20 cellular contexts compared by ENCODE assay signal in the genomic region with DNA sequence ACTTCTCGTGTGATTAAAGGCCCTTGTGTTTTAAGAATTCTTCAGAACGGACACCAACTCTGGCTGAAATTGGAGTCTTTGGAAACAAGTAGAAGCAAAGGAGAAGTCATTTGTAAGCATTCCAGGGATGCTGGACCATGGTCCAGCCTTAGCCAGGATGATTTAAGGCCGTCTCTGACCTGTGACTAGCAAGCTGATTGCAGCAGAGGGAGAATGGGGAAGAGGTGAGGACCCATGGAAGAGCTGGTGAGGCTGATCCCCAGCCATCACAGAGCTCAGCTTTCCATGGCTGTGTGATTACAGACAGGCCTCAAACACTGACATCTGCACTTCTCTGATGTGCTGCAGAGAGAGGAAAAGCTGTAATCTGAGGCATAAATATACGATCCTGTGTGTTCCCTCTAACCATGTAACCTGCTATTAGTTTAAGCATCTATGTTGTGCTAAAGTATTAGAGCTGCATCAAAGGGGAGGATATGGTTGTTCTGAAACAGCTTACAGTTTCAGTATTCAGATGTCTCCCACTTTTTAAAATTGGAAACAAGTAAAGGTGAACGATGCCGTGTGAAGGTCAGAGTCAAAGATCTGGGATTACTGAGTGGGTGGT.
"Had no signal": no experiment of that assay in that cellular context is flagged by ENCODE, and none has a peak within 500 bp of the region (broad histone marks: within the 10 kb centered on the region; RNA-seq: fewer than 3 reads in every experiment).

No MANE protein-coding gene starts in this region.

- H3K4me1 Mint-ChIP-seq: activated T-helper 17 cell treated with anti-CD3 and anti-CD28 coated beads, Interleukin-2, amount 50 U/mL, for 72 hours; naive thymus-derived CD4-positive, alpha-beta T cell had no signal

- H3K27me3 Mint-ChIP-seq: activated T-helper 17 cell treated with anti-CD3 and anti-CD28 coated beads, Interleukin-2, amount 50 U/mL, for 72 hours had no signal

- H3K27me3 ChIP-seq: transverse colon had no signal

- ATAC-seq: activated CD8-positive, alpha-beta T cell treated with anti-CD3 and anti-CD28 coated beads for 36 hours; activated T-helper 17 cell treated with anti-CD3 and anti-CD28 coated beads, Interleukin-2, amount 50 U/mL, for 72 hours; mucosa of descending colon; naive thymus-derived CD4-positive, alpha-beta T cell; pancreas; T-cell had no signal

- H3K4me3 Mint-ChIP-seq: activated CD8-positive, alpha-beta T cell treated with anti-CD3 and anti-CD28 coated beads for 36 hours; activated naive CD8-positive, alpha-beta T cell treated with anti-CD3 and anti-CD28 coated beads for 36 hours; activated T-helper 17 cell treated with anti-CD3 and anti-CD28 coated beads, Interleukin-2, amount 50 U/mL, for 72 hours; naive thymus-derived CD4-positive, alpha-beta T cell; stimulated activated naive CD8-positive, alpha-beta T cell treated with anti-CD3 and anti-CD28 coated beads, Interleukin-15, Interleukin-2, amounts not matched to agents 100 ng/mL and 50 ng/mL, for 24 hours; T-cell had no signal

- H3K9me3 ChIP-seq: mucosa of descending colon, neutrophil, pancreas, SK-N-SH, transverse colon had no signal

- H3K36me3 Mint-ChIP-seq: activated naive CD8-positive, alpha-beta T cell treated with anti-CD3 and anti-CD28 coated beads for 36 hours; naive thymus-derived CD4-positive, alpha-beta T cell; T-cell had no signal

- H3K4me3 ChIP-seq: coronary artery, mucosa of descending colon, pancreas, transverse colon had no signal

- H3K27ac Mint-ChIP-seq: activated CD8-positive, alpha-beta T cell treated with anti-CD3 and anti-CD28 coated beads for 36 hours; activated naive CD8-positive, alpha-beta T cell treated with anti-CD3 and anti-CD28 coated beads for 36 hours; activated T-helper 17 cell treated with anti-CD3 and anti-CD28 coated beads, Interleukin-2, amount 50 U/mL, for 72 hours; naive thymus-derived CD4-positive, alpha-beta T cell; stimulated activated naive CD8-positive, alpha-beta T cell treated with anti-CD3 and anti-CD28 coated beads, Interleukin-15, Interleukin-2, amounts not matched to agents 100 ng/mL and 50 ng/mL, for 24 hours; T-cell had no signal

- H3K9me3 Mint-ChIP-seq: activated CD8-positive, alpha-beta T cell treated with anti-CD3 and anti-CD28 coated beads for 36 hours; activated naive CD8-positive, alpha-beta T cell treated with anti-CD3 and anti-CD28 coated beads for 36 hours; activated T-helper 17 cell treated with anti-CD3 and anti-CD28 coated beads, Interleukin-2, amount 50 U/mL, for 72 hours; stimulated activated naive CD8-positive, alpha-beta T cell treated with anti-CD3 and anti-CD28 coated beads, Interleukin-15, Interleukin-2, amounts not matched to agents 100 ng/mL and 50 ng/mL, for 24 hours; T-cell had no signal

- DNase-seq: activated CD4-positive, alpha-beta T cell treated with anti-CD3 and anti-CD28 coated beads for 48 hours; activated CD4-positive, CD25-positive, alpha-beta regulatory T cell; activated CD8-positive, alpha-beta T cell treated with anti-CD3 and anti-CD28 coated beads for 36 hours; activated naive CD4-positive, alpha-beta T cell; activated naive CD8-positive, alpha-beta T cell treated with anti-CD3 and anti-CD28 coated beads for 36 hours; activated T-cell treated with anti-CD3 and anti-CD28 coated beads, Interleukin-2, amount 50 U/mL, for 1 hour; amniotic stem cell; kidney; left ventricle myocardium superior; mucosa of descending colon; naive thymus-derived CD4-positive, alpha-beta T cell; pancreas; SK-N-SH; stimulated activated CD4-positive, alpha-beta T cell treated with anti-CD3 and anti-CD28 coated beads, Interleukin-2, amount 100 ng/mL, for 24 hours; T-cell; transverse colon had no signal

- H3K27ac ChIP-seq: coronary artery, neutrophil, pancreas, transverse colon had no signal

- H3K4me1 ChIP-seq: pancreas had no signal

- H3K36me3 ChIP-seq: neutrophil, pancreas, transverse colon had no signal
